In the genomic region with DNA sequence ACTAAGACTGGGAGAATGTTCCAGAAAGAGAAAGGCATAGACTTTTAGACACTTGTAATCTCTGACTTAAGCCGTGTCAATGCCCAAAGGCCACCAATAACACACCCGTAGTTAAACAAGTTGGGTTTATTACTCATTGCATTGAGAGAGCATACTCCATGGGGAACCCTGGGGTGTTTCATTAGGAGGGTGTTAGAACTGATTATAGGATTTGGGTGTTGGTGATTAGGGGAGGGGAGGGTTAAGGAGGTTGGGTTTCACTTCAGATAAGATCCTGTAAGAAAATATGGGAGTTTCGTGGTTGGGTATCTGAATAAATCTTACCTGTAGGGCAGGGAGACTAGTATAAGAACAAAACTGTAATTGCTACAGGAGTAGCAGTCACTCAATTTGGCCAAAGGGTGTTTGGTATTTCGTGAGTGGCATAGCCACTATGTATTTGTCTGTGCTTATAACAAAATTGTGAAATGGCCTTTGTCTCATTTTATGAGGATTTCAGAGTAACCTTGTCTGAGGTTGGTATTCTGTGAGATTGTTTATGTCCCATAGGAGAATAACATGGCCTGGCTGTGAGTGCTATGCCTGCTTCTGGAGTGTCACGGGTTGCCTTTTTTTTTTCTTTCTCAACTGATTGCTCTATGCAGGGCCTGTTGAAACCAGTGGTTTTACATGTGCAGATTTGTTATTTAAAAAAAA, we compare ENCODE assay signal across 14 cellular contexts. TPM values are rescaled to one million over a fixed set of nuclear protein-coding genes. Genes with fewer than 3 reads are reported as not detected.
A peak's percentile ranks its signal among the peaks of the same experiment; 100 is the strongest.
DNase-seq lines count a peak whose midpoint lies in the region; ATAC-seq, FAIRE-seq and TF ChIP-seq lines count a peak whose summit lies in the region.
"Had no signal": no experiment of that assay in that cellular context is flagged by ENCODE, and none has a peak within 500 bp of the region (broad histone marks: within the 10 kb centered on the region; RNA-seq: fewer than 3 reads in every experiment).

No MANE protein-coding gene starts in this region.

- no peak for TF ChIP-seq EP300 in K562 (IDR thresholded peaks at IDR 0.05; ENCODE audit: low read length)

- intact Hi-C loops in Calu3 (cut with micrococcal nuclease; ENCODE audit: unreplicated experiment) (no loop called here), K562 (cut with micrococcal nuclease) (no loop called here), testis (cut with DNase I; ENCODE audit: low total_unique reads) (no loop called here)

- no peak overlapping the region for H3K27ac ChIP-seq in K562 (ENCODE audit: extremely low read depth, low read depth, low read length)
- H3K27ac ChIP-seq in testis = no peak overlapping the region

- no peaks in the 10 kb centered on the region for H3K9me3 ChIP-seq in K562 (replicated peaks; ENCODE audit: control insufficient read depth, insufficient read depth, low read depth, low read length)
- no peaks in the 10 kb centered on the region for H3K9me3 ChIP-seq in mucosa of stomach (ENCODE audit: control insufficient read depth, low read length)
- H3K9me3 ChIP-seq in testis = no peaks in the 10 kb centered on the region

- no peak for ATAC-seq in K562
- ATAC-seq in HG03139 (IDR thresholded peaks at IDR 0.05; ENCODE audit: unreplicated experiment) = no peak
- no peak for ATAC-seq in GM19452 (IDR thresholded peaks at IDR 0.05; ENCODE audit: unreplicated experiment)
- ATAC-seq: sciatic nerve, T-helper 17 cell had no signal

- CTCF ChIA-PET in Calu3 (lab: Charles Lee) (no interaction called here), K562 (lab: Yijun Ruan, JAX; ENCODE audit: low intra/inter-chr PET ratio) (no interaction called here)

- H3K4me3 ChIP-seq in LNCaP clone FGC (ENCODE audit: low read depth, low read length) (peak overlapping the region; percentile 50), K562 (no peak overlapping the region), mucosa of stomach (ENCODE audit: low read length) (peak overlapping the region; percentile 1), testis (no peak overlapping the region)

- H3K4me1 Mint-ChIP-seq in Calu3 (ENCODE audit: low read depth, unreplicated experiment) = peaks cover 45% of the 10 kb centered on the region

- no peaks in the 10 kb centered on the region for H3K9me3 Mint-ChIP-seq in Calu3 (ENCODE audit: low read depth, unreplicated experiment)

- in situ Hi-C loops in K562 (cut with MboI) = no loop called here

- no peaks in the 10 kb centered on the region for H3K9me1 ChIP-seq in K562 (ENCODE audit: control insufficient read depth, insufficient read depth, low read length)

- H3K27ac Mint-ChIP-seq in Calu3 (ENCODE audit: unreplicated experiment) = no peak overlapping the region
- H3K27ac Mint-ChIP-seq: T-helper 17 cell had no signal

- H3K27me3 Mint-ChIP-seq in Calu3 (ENCODE audit: unreplicated experiment) = no peaks in the 10 kb centered on the region
- H3K27me3 Mint-ChIP-seq: T-helper 17 cell had no signal

- H3K9ac ChIP-seq in K562 (ENCODE audit: insufficient read depth in 1 of 2, low read depth in 2 of 2, low read length in 2 of 2) (no peak overlapping the region), mucosa of stomach (ENCODE audit: low read length) (no peak overlapping the region)

- H3K27me3 ChIP-seq in K562 (ENCODE audit: control insufficient read depth in 2 of 2, insufficient read depth in 2 of 2, low read length in 2 of 2) = no peaks in the 10 kb centered on the region
- H3K27me3 ChIP-seq in mucosa of stomach (ENCODE audit: control insufficient read depth, insufficient read depth, low read length) = no peaks in the 10 kb centered on the region
- H3K27me3 ChIP-seq in testis = no peaks in the 10 kb centered on the region

- H3K36me3 Mint-ChIP-seq in Calu3 (ENCODE audit: insufficient read depth, unreplicated experiment) = peaks cover 32% of the 10 kb centered on the region

- peak overlapping the region; percentile 10; the same call in 1 of the 2 replicates for H3K4me2 ChIP-seq in K562 (ENCODE audit: insufficient read depth, low read length)

- no peak for TF ChIP-seq POLR2A in K562 (conservative IDR thresholded peaks at IDR 0.05)
- no peak for TF ChIP-seq POLR2A in testis (IDR thresholded peaks at IDR 0.05)

- H3K4me3 Mint-ChIP-seq in Calu3 (ENCODE audit: low read depth, unreplicated experiment) = peak overlapping the region; percentile 83
- H3K4me3 Mint-ChIP-seq: T-helper 17 cell had no signal

- peaks cover 27% of the 10 kb centered on the region for H4K20me1 ChIP-seq in K562 (replicated peaks; ENCODE audit: control insufficient read depth, insufficient read depth, low read length)

- no peak for FAIRE-seq in K562 (lab: Jason Lieb, UNC)
- FAIRE-seq: endometrium, H54 had no signal

- H3K4me1 ChIP-seq in K562 (replicated peaks in 1 of 2; ENCODE audit: control insufficient read depth in 2 of 2, insufficient read depth in 2 of 2, low read length in 2 of 2) = peaks cover 21 to 24% of the 10 kb centered on the region in 2 experiments; a peak in 4 of 5 replicates
- H3K4me1 ChIP-seq in mucosa of stomach (ENCODE audit: control insufficient read depth, insufficient read depth, low read length) = peaks cover 36% of the 10 kb centered on the region
- H3K4me1 ChIP-seq in testis = no peaks in the 10 kb centered on the region

- no peak for TF ChIP-seq RAD21 in K562 (CRISPR knock-in tag; conservative IDR thresholded peaks at IDR 0.05 in 1 of 2, IDR thresholded peaks at IDR 0.05 in 1 of 2)

- BruUV-seq in Calu3 (replicated peaks; lab: Mats Ljungman, UMichigan) (no TSS peak), K562 (replicated peaks; lab: Mats Ljungman, UMichigan) (no TSS peak)

- H2AFZ ChIP-seq in K562 (ENCODE audit: low read depth, low read length) = no peak overlapping the region

- H3K36me3 ChIP-seq in K562 (ENCODE audit: control insufficient read depth, insufficient read depth, low read length) (peaks cover 40% of the 10 kb centered on the region; the same call in 2 of the 3 replicates), mucosa of stomach (ENCODE audit: control insufficient read depth, insufficient read depth, low read length) (no peaks in the 10 kb centered on the region), testis (ENCODE audit: low read depth, missing control alignments) (no peaks in the 10 kb centered on the region)

- H3K79me2 ChIP-seq in K562 (ENCODE audit: control insufficient read depth, insufficient read depth, low read length) = peaks cover 79% of the 10 kb centered on the region

- 15% methylated on average over 5 of the region's 5 CpGs for WGBS in K562 (ENCODE audit: insufficient coverage, low coverage, missing lambda C conversion rate)
- WGBS in testis, 2 donors = 57 to 64% methylated on average over 5 of the region's 5 CpGs

- POLR2A ChIA-PET in K562 (lab: Yijun Ruan, JAX) = interaction anchor here (0.5 to 1.0 kb wide), 3 partner anchors 16 to 32 kb away, joined by 3 read pairs; no protein-coding TSS in a partner anchor

- TF ChIP-seq CTCF in Calu3 (IDR thresholded peaks at IDR 0.05; ENCODE audit: unreplicated experiment) = no peak
- no peak for TF ChIP-seq CTCF in LNCaP clone FGC (IDR thresholded peaks at IDR 0.05; ENCODE audit: control insufficient read depth, extremely low read depth, insufficient read depth)
- no peak for TF ChIP-seq CTCF in K562 (IDR thresholded peaks at IDR 0.05 in 2 of 3, conservative IDR thresholded peaks at IDR 0.05 in 1 of 3; ENCODE audit: insufficient read depth in 2 of 3, low read depth in 1 of 3, low read length in 3 of 3)
- TF ChIP-seq CTCF in testis (IDR thresholded peaks at IDR 0.05) = no peak

- DNase-seq in Calu3 (no peak), LNCaP clone FGC (ENCODE audit: low read depth) (no peak), K562 (ENCODE audit: extremely low read depth in 1 of 4, low spot score in 3 of 4) (peak in 3 of 4 experiments; percentile 29 to 45 (median 41)), testis (no peak)
- no peak for DNase-seq in NK-92 treated with Interleukin-12 subunit alpha and Interleukin-12 subunit beta, amount 100 ng/mL, for 24 hours (lab: John Stamatoyannopoulos, UW)
- DNase-seq: DMS 273 treated with DMSO at 0.1 percent for 48 hours, NCI-H2081, T-helper 17 cell had no signal

RNA-seq across cellular contexts. Expression of gene HACD3, which starts 2.9 kb away (rescaled TPM):
- total RNA-seq in Calu3 (2022) (125 and 135 TPM in 2 replicates), K562 (2014; rRNA removed) (72.8 and 84.0 TPM in 2 replicates), K562 (2014; rRNA removed; fragmentation: Illumina TruSeq; extraction: Trizol) (108 and 112 TPM in 2 replicates), K562 (2015; rRNA removed; fragmentation: Illumina TruSeq; extraction: Trizol) (108 and 113 TPM in 2 replicates), K562 (2021) (65.9 and 71.0 TPM in 2 replicates), testis (10 to 100 TPM; 37.5 to 38.6 TPM)
- 79.8 and 109 TPM in 2 replicates for total RNA-seq in K562 (2011; cell fraction: chromatin; rRNA removed; ENCODE audit: low replicate concordance)
- 76.5 and 85.5 TPM in 2 replicates for total RNA-seq in K562 (2011; cell fraction: nucleolus; rRNA removed)
- total RNA-seq in K562 (2011; cell fraction: nucleoplasm; rRNA removed) = 116 and 173 TPM in 2 replicates
- polyA plus RNA-seq in K562 (2011; rRNA removed) (88.4 and 117 TPM in 2 replicates), K562 (2014; fragmentation: Illumina TruSeq; extraction: Trizol) (95.2 and 108 TPM in 2 replicates), K562 (2014; fragmentation: Nextera tagmentation; extraction: Ambion mirVana) (10 to 100 TPM; 48.1 to 59.6 TPM), K562 (2014; rRNA removed) (65.0 and 75.2 TPM in 2 replicates), testis (ENCODE audit: insufficient read depth, low read depth, low replicate concordance) (70.6 TPM)
- 44.6 and 64.9 TPM in 2 replicates for polyA plus RNA-seq in K562 (2011; cell fraction: cytosol; rRNA removed)
- 21.6 and 25.0 TPM in 2 replicates for polyA plus RNA-seq in K562 (2011; cell fraction: nucleus; rRNA removed)
- 62.2 and 71.7 TPM in 2 replicates for polyA plus RNA-seq in K562 (2012)
- polyA minus RNA-seq in K562 (2011; rRNA and poly(A)+ RNA removed) = 96.3 and 102 TPM in 2 replicates
- 43.9 and 52.8 TPM in 2 replicates for polyA minus RNA-seq in K562 (2011; cell fraction: cytosol; rRNA and poly(A)+ RNA removed)
- 24.4 and 28.4 TPM in 2 replicates for polyA minus RNA-seq in K562 (2011; cell fraction: nucleus; rRNA and poly(A)+ RNA removed)

RNA-seq across cellular contexts. Expression of gene DPP8, which starts 15.7 kb away (rescaled TPM):
- 41.2 and 45.9 TPM in 2 replicates for total RNA-seq in Calu3 (2022)
- total RNA-seq in K562 (2011; cell fraction: chromatin; rRNA removed; ENCODE audit: low replicate concordance) = 46.4 and 104 TPM in 2 replicates
- 37.0 and 41.0 TPM in 2 replicates for total RNA-seq in K562 (2011; cell fraction: nucleolus; rRNA removed)
- 51.0 and 67.6 TPM in 2 replicates for total RNA-seq in K562 (2011; cell fraction: nucleoplasm; rRNA removed)
- 36.7 and 42.2 TPM in 2 replicates for total RNA-seq in K562 (2014; rRNA removed)
- total RNA-seq in K562 (2014; rRNA removed; fragmentation: Illumina TruSeq; extraction: Trizol) = 20.7 and 25.3 TPM in 2 replicates
- total RNA-seq in K562 (2015; rRNA removed; fragmentation: Illumina TruSeq; extraction: Trizol) = 17.0 and 18.3 TPM in 2 replicates
- total RNA-seq in K562 (2021) = 21.2 and 22.0 TPM in 2 replicates
- polyA plus RNA-seq in K562 (2011; rRNA removed) = 24.6 and 25.6 TPM in 2 replicates
- 6.0 and 14.6 TPM in 2 replicates for polyA plus RNA-seq in K562 (2011; cell fraction: cytosol; rRNA removed)
- 18.8 and 24.4 TPM in 2 replicates for polyA plus RNA-seq in K562 (2011; cell fraction: nucleus; rRNA removed)
- 18.2 and 20.0 TPM in 2 replicates for polyA plus RNA-seq in K562 (2012)
- polyA plus RNA-seq in K562 (2014; fragmentation: Illumina TruSeq; extraction: Trizol) = 14.2 and 18.4 TPM in 2 replicates
- 1 to 10 TPM; 5.5 to 10.0 TPM for polyA plus RNA-seq in K562 (2014; fragmentation: Nextera tagmentation; extraction: Ambion mirVana)
- polyA plus RNA-seq in K562 (2014; rRNA removed) = 26.8 and 27.6 TPM in 2 replicates
- 42.0 and 47.1 TPM in 2 replicates for polyA minus RNA-seq in K562 (2011; rRNA and poly(A)+ RNA removed)
- polyA minus RNA-seq in K562 (2011; cell fraction: cytosol; rRNA and poly(A)+ RNA removed) = 18.7 and 19.2 TPM in 2 replicates
- 33.8 and 49.0 TPM in 2 replicates for polyA minus RNA-seq in K562 (2011; cell fraction: nucleus; rRNA and poly(A)+ RNA removed)
- 10 to 100 TPM; 51.6 to 68.3 TPM for total RNA-seq in testis
- 64.4 TPM for polyA plus RNA-seq in testis (ENCODE audit: insufficient read depth, low read depth, low replicate concordance)

Comparison
In these comparisons a context has a peak if more than half of its experiments do, and no peak if none do; other contexts are left out.
1. DNase-seq: peak in K562 (3 of 4); none in Calu3 (single experiment), LNCaP clone FGC (single experiment), testis (single experiment) and NK-92 treated with Interleukin-12 subunit alpha and Interleukin-12 subunit beta, amount 100 ng/mL, for 24 hours (single experiment).
2. H3K4me3 ChIP-seq: peak in LNCaP clone FGC (single experiment) and mucosa of stomach (single experiment); none in K562 (single experiment) and testis (0 of 2).